Comparison of ENCODE assay signal across 23 cellular contexts in genomic region chr3:30729512-30729911, GRCh38.
"Had no signal": no experiment of that assay in that cellular context is flagged by ENCODE, and none has a peak within 500 bp of the region (broad histone marks: within the 10 kb centered on the region; RNA-seq: fewer than 3 reads in every experiment).

No MANE protein-coding gene starts in this region.

- H3K4me3 ChIP-seq: adrenal gland, ascending aorta, colonic mucosa, dorsolateral prefrontal cortex, esophagus squamous epithelium, gastroesophageal sphincter, ovary, psoas muscle, thyroid gland had no signal

- DNase-seq: activated CD4-positive, alpha-beta T cell treated with anti-CD3 and anti-CD28 coated beads for 1 hour; activated CD4-positive, alpha-beta T cell treated with anti-CD3 and anti-CD28 coated beads, Interleukin-2, amount 50 U/mL, for 4 hours; activated effector memory CD4-positive, alpha-beta T cell treated with anti-CD3 and anti-CD28 coated beads, Interleukin-2, amount 50 U/mL, for 16 hours; activated naive CD4-positive, alpha-beta T cell treated with anti-CD3 and anti-CD28 coated beads, Interleukin-2, amount 10 ng/mL, durations not matched to agents 7 days and 5 days; adrenal gland; colonic mucosa; dorsolateral prefrontal cortex; esophagus squamous epithelium; head of caudate nucleus; islet precursor cell; left cardiac atrium; ovary; psoas muscle; right cardiac atrium; stimulated activated CD4-positive, alpha-beta T cell treated with anti-CD3 and anti-CD28 coated beads, Interleukin-4, amount 100 ng/mL, for 24 hours; stimulated activated naive CD8-positive, alpha-beta T cell treated with anti-CD3 and anti-CD28 coated beads, Interleukin-15, Interleukin-2, amounts not matched to agents 100 U/mL and 50 U/mL, for 24 hours; T-helper 9 cell; thyroid gland had no signal

- H3K27me3 Mint-ChIP-seq: activated naive CD4-positive, alpha-beta T cell treated with anti-CD3 and anti-CD28 coated beads, Interleukin-2, amount 10 ng/mL, durations not matched to agents 7 days and 5 days had no signal

- H3K27me3 ChIP-seq: adrenal gland, ascending aorta, colonic mucosa, esophagus squamous epithelium, gastroesophageal sphincter, neutrophil, ovary, thyroid gland had no signal

- H3K4me3 Mint-ChIP-seq: activated naive CD4-positive, alpha-beta T cell treated with anti-CD3 and anti-CD28 coated beads, Interleukin-2, amount 10 ng/mL, durations not matched to agents 7 days and 5 days; central memory CD8-positive, alpha-beta T cell; memory B cell had no signal

- H3K36me3 Mint-ChIP-seq: memory B cell had no signal

- H3K36me3 ChIP-seq: adrenal gland, ascending aorta, colonic mucosa, esophagus squamous epithelium, neutrophil, ovary, thyroid gland had no signal

- H3K27ac ChIP-seq: adrenal gland, ascending aorta, colonic mucosa, dorsolateral prefrontal cortex, esophagus squamous epithelium, gastroesophageal sphincter, neutrophil, ovary, psoas muscle, thyroid gland had no signal

- H3K27ac Mint-ChIP-seq: activated naive CD4-positive, alpha-beta T cell treated with anti-CD3 and anti-CD28 coated beads, Interleukin-2, amount 10 ng/mL, durations not matched to agents 7 days and 5 days; memory B cell had no signal

- H3K4me1 ChIP-seq: adrenal gland, colonic mucosa, esophagus squamous epithelium, gastroesophageal sphincter, thyroid gland had no signal

- ATAC-seq: gastroesophageal sphincter; left cardiac atrium; right cardiac atrium; stimulated activated naive CD8-positive, alpha-beta T cell treated with anti-CD3 and anti-CD28 coated beads, Interleukin-15, Interleukin-2, amounts not matched to agents 100 U/mL and 50 U/mL, for 24 hours had no signal

- H3K9me3 Mint-ChIP-seq: activated naive CD4-positive, alpha-beta T cell treated with anti-CD3 and anti-CD28 coated beads, Interleukin-2, amount 10 ng/mL, durations not matched to agents 7 days and 5 days; central memory CD8-positive, alpha-beta T cell; memory B cell had no signal

- H3K9me3 ChIP-seq: adrenal gland, ascending aorta, colonic mucosa, esophagus squamous epithelium, gastroesophageal sphincter, neutrophil, ovary, psoas muscle, thyroid gland had no signal
